16 cellular contexts compared by ENCODE assay signal in the genomic region with DNA sequence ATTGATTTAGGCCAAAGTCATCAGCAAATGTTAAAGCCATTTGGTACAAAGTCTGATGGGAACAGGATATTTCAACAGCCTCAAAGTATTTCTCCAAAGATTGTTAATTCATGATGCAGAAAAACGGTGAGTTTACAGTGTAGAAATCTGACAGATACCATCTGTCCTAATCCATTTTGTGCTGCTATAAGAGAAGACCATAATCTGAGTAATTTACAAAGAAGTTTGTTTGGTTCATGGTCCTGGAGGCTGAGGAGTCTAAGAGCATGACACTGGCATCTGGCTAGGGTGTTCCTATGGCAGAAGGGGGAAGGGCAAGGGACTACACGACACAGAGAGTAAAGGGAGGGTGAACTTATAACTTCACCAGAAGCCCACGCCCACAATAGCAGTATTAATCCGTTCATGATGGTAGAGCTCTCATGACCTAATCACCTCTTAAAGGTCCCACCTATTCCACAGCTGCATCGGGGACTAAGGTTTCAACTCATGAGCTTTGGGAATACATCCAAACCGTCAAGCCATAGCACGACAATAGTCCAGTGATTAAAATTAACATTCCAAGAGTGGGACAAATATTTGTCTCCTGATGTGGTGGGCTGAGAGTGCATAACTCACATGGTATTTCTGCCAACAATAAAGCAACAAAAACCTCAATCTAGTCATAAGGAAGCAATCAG.
DNase-seq lines count a peak whose midpoint lies in the region; ATAC-seq and TF ChIP-seq lines count a peak whose summit lies in the region.
"Had no signal": no experiment of that assay in that cellular context is flagged by ENCODE, and none has a peak within 500 bp of the region (broad histone marks: within the 10 kb centered on the region; RNA-seq: fewer than 3 reads in every experiment).

No MANE protein-coding gene starts in this region.

- H3K4me1 Mint-ChIP-seq in activated T-cell treated with anti-CD3 and anti-CD28 coated beads, Interleukin-2, amount 50 U/mL, for 24 hours (ENCODE audit: low read depth) = peaks cover 1% of the 10 kb centered on the region

- H3K9ac ChIP-seq in adipocyte (ENCODE audit: low read length) = peak overlapping the region; percentile 79

- peaks cover 45% of the 10 kb centered on the region for H3K4me1 ChIP-seq in adipocyte (ENCODE audit: control insufficient read depth, insufficient read depth, low read length)
- H3K4me1 ChIP-seq: pancreas had no signal

- peaks cover 34% of the 10 kb centered on the region for H3K27me3 Mint-ChIP-seq in activated T-cell treated with anti-CD3 and anti-CD28 coated beads, Interleukin-2, amount 50 U/mL, for 24 hours

- no peak for TF ChIP-seq CTCF in kidney epithelial cell (IDR thresholded peaks at IDR 0.05; ENCODE audit: insufficient read depth, low read length, poor library complexity, severe bottlenecking)

- H3K27ac Mint-ChIP-seq in activated T-cell treated with anti-CD3 and anti-CD28 coated beads, Interleukin-2, amount 50 U/mL, for 24 hours = no peak overlapping the region

- H3K36me3 Mint-ChIP-seq in activated T-cell treated with anti-CD3 and anti-CD28 coated beads, Interleukin-2, amount 50 U/mL, for 24 hours (ENCODE audit: low read depth) = no peaks in the 10 kb centered on the region

- no peaks in the 10 kb centered on the region for H3K9me3 ChIP-seq in adipocyte (ENCODE audit: control insufficient read depth, low read length)
- H3K9me3 ChIP-seq: pancreas, tibial nerve had no signal

- DNase-seq in AG08395 (ENCODE audit: low spot score) (peak; percentile 76), HS-5 (ENCODE audit: low read depth) (peak; percentile 73), adipocyte (ENCODE audit: low read depth) (peak; percentile 25), kidney epithelial cell (ENCODE audit: low read depth) (peak; percentile 37), C1 segment of cervical spinal cord (lab: John Stamatoyannopoulos, UW) (no peak)
- DNase-seq in activated T-cell treated with anti-CD3 and anti-CD28 coated beads, Interleukin-2, amount 50 U/mL, for 24 hours = no peak
- DNase-seq: activated effector memory CD4-positive, alpha-beta T cell treated with anti-CD3 and anti-CD28 coated beads, Interleukin-2, amount 50 U/mL, for 16 hours; central memory CD4-positive, alpha-beta T cell; DND-41; MV-4-11; NCI-H226; pancreas; T-helper 9 cell had no signal

- no peaks in the 10 kb centered on the region for H3K27me3 ChIP-seq in adipocyte (replicated peaks; ENCODE audit: control insufficient read depth, insufficient read depth, low read length)
- no peaks in the 10 kb centered on the region for H3K27me3 ChIP-seq in kidney epithelial cell (ENCODE audit: control insufficient read depth, insufficient read depth, low read length)
- H3K27me3 ChIP-seq: pancreas, tibial nerve had no signal

- H3K9me3 Mint-ChIP-seq in activated T-cell treated with anti-CD3 and anti-CD28 coated beads, Interleukin-2, amount 50 U/mL, for 24 hours = no peaks in the 10 kb centered on the region

- H3K4me3 Mint-ChIP-seq in activated T-cell treated with anti-CD3 and anti-CD28 coated beads, Interleukin-2, amount 50 U/mL, for 24 hours = no peak overlapping the region

- peak overlapping the region; percentile 38 for H3K4me3 ChIP-seq in adipocyte (ENCODE audit: low read length)
- no peak overlapping the region for H3K4me3 ChIP-seq in kidney epithelial cell (ENCODE audit: low read depth, low read length)
- H3K4me3 ChIP-seq: pancreas, tibial nerve had no signal

- H3K36me3 ChIP-seq in adipocyte (ENCODE audit: control insufficient read depth, insufficient read depth, low read length, severe bottlenecking) (no peaks in the 10 kb centered on the region), kidney epithelial cell (ENCODE audit: control insufficient read depth, insufficient read depth, low read length) (no peaks in the 10 kb centered on the region)
- H3K36me3 ChIP-seq: pancreas, tibial nerve had no signal

- ATAC-seq in HG02623 (IDR thresholded peaks at IDR 0.05; ENCODE audit: unreplicated experiment) (no peak), GM21576 (IDR thresholded peaks at IDR 0.05; ENCODE audit: unreplicated experiment) (no peak)
- ATAC-seq: pancreas had no signal

Comparison
In these comparisons a context has a peak if more than half of its experiments do, and no peak if none do; other contexts are left out.
1. DNase-seq: peak in AG08395 (single experiment), HS-5 (single experiment), adipocyte (single experiment) and kidney epithelial cell (single experiment); none in C1 segment of cervical spinal cord (0 of 14) and activated T-cell treated with anti-CD3 and anti-CD28 coated beads, Interleukin-2, amount 50 U/mL, for 24 hours (single experiment).